32 cellular contexts compared by ENCODE assay signal in the genomic region with DNA sequence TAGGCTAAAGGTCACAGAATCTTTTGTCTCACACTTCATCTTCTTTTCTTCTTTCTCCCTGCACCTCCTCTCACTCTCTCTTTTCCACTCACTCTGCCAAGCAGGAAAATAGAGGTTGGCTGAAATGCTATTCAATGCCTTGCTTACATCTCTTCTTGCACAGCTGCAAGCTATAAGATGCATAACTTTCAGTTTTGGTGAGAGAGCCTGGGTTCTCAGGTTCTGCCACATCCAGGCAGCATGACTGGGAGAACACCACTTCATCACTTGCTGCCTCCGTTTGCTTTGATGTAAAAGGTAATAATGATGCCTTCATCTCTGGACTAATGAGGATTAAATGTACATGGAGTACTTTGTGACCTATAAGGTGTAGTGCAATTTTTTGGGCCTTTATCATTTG.
"Had no signal": no experiment of that assay in that cellular context is flagged by ENCODE, and none has a peak within 500 bp of the region (broad histone marks: within the 10 kb centered on the region; RNA-seq: fewer than 3 reads in every experiment).

No MANE protein-coding gene starts in this region.

- H3K27me3 Mint-ChIP-seq: activated CD4-positive, alpha-beta T cell treated with anti-CD3 and anti-CD28 coated beads, Interleukin-2, amount 10 ng/mL, durations not matched to agents 24 days and 14 days; activated naive CD8-positive, alpha-beta T cell treated with anti-CD3 and anti-CD28 coated beads, Interleukin-2, amount 10 ng/mL, durations not matched to agents 7 days and 5 days had no signal

- H3K4me1 ChIP-seq: breast epithelium had no signal

- H3K27me3 ChIP-seq: body of pancreas, brain microvascular endothelial cell, breast epithelium had no signal

- H3K27ac Mint-ChIP-seq: activated B cell treated with CpG ODN at 0.5 μM for 24 hours; activated CD4-positive, alpha-beta memory T cell treated with anti-CD3 and anti-CD28 coated beads for 36 hours; activated CD4-positive, alpha-beta T cell treated with anti-CD3 and anti-CD28 coated beads, Interleukin-2, amount 10 ng/mL, durations not matched to agents 24 days and 14 days; activated CD8-positive, alpha-beta T cell treated with anti-CD3 and anti-CD28 coated beads for 36 hours; activated naive CD4-positive, alpha-beta T cell treated with anti-CD3 and anti-CD28 coated beads, Interleukin-2, amount 10 ng/mL, durations not matched to agents 7 days and 5 days; activated naive CD4-positive, alpha-beta T cell treated with anti-CD3 and anti-CD28 coated beads, Interleukin-2, amount 50 U/mL, for 24 hours; activated naive CD8-positive, alpha-beta T cell; activated naive CD8-positive, alpha-beta T cell treated with anti-CD3 and anti-CD28 coated beads, Interleukin-2, amount 10 ng/mL, durations not matched to agents 7 days and 5 days; activated naive CD8-positive, alpha-beta T cell treated with anti-CD3 and anti-CD28 coated beads, Interleukin-2, amount 50 U/mL, for 24 hours; activated T-cell treated with anti-CD3 and anti-CD28 coated beads, Interleukin-2, amount 50 U/mL, for 24 hours; activated T-helper 2 cell treated with anti-CD3 and anti-CD28 coated beads, Interferon-gamma antibody, Interleukin-2, Interleukin-4, amounts not matched to agents 10 μg/mL and 5 μg/mL and 100 μg/mL, durations not matched to agents 14 hours and 24 hours and 36 hours; T-helper 1 cell treated with Interleukin-12 subunit alpha and Interleukin-12 subunit beta and Interleukin-4 antibody, amounts not matched to agents 30 μg/mL and 1 μg/mL, for 36 hours; T-helper 2 cell treated with Interferon-gamma antibody and Interleukin-4, amounts not matched to agents 5 μg/mL and 100 μg/mL, for 36 hours had no signal

- H3K27ac ChIP-seq: body of pancreas, brain microvascular endothelial cell, breast epithelium, VCaP had no signal

- H3K36me3 ChIP-seq: brain microvascular endothelial cell, breast epithelium had no signal

- H3K36me3 Mint-ChIP-seq: activated CD4-positive, alpha-beta memory T cell treated with anti-CD3 and anti-CD28 coated beads for 36 hours; activated naive CD4-positive, alpha-beta T cell treated with anti-CD3 and anti-CD28 coated beads, Interleukin-2, amount 10 ng/mL, durations not matched to agents 7 days and 5 days; activated naive CD4-positive, alpha-beta T cell treated with anti-CD3 and anti-CD28 coated beads, Interleukin-2, amount 50 U/mL, for 24 hours; activated naive CD8-positive, alpha-beta T cell; activated naive CD8-positive, alpha-beta T cell treated with anti-CD3 and anti-CD28 coated beads, Interleukin-2, amount 10 ng/mL, durations not matched to agents 7 days and 5 days had no signal

- ATAC-seq: activated CD8-positive, alpha-beta T cell treated with anti-CD3 and anti-CD28 coated beads for 36 hours; activated naive CD8-positive, alpha-beta T cell treated with anti-CD3 and anti-CD28 coated beads, Interleukin-2, amount 50 U/mL, for 24 hours; body of pancreas had no signal

- H3K4me1 Mint-ChIP-seq: activated B cell treated with CpG ODN at 0.5 μM for 24 hours; activated CD4-positive, alpha-beta T cell treated with anti-CD3 and anti-CD28 coated beads, Interleukin-2, amount 10 ng/mL, durations not matched to agents 24 days and 14 days; activated naive CD4-positive, alpha-beta T cell treated with anti-CD3 and anti-CD28 coated beads, Interleukin-2, amount 10 ng/mL, durations not matched to agents 7 days and 5 days; activated naive CD4-positive, alpha-beta T cell treated with anti-CD3 and anti-CD28 coated beads, Interleukin-2, amount 50 U/mL, for 24 hours; activated naive CD8-positive, alpha-beta T cell treated with anti-CD3 and anti-CD28 coated beads, Interleukin-2, amount 10 ng/mL, durations not matched to agents 7 days and 5 days; activated naive CD8-positive, alpha-beta T cell treated with anti-CD3 and anti-CD28 coated beads, Interleukin-2, amount 50 U/mL, for 24 hours had no signal

- H3K4me3 Mint-ChIP-seq: activated B cell treated with CpG ODN at 0.5 μM for 24 hours; activated CD4-positive, alpha-beta memory T cell treated with anti-CD3 and anti-CD28 coated beads for 36 hours; activated CD4-positive, alpha-beta T cell treated with anti-CD3 and anti-CD28 coated beads, Interleukin-2, amount 10 ng/mL, durations not matched to agents 24 days and 14 days; activated CD8-positive, alpha-beta T cell treated with anti-CD3 and anti-CD28 coated beads for 36 hours; activated naive CD4-positive, alpha-beta T cell treated with anti-CD3 and anti-CD28 coated beads, Interleukin-2, amount 10 ng/mL, durations not matched to agents 7 days and 5 days; activated naive CD4-positive, alpha-beta T cell treated with anti-CD3 and anti-CD28 coated beads, Interleukin-2, amount 50 U/mL, for 24 hours; activated naive CD8-positive, alpha-beta T cell; activated naive CD8-positive, alpha-beta T cell treated with anti-CD3 and anti-CD28 coated beads, Interleukin-2, amount 10 ng/mL, durations not matched to agents 7 days and 5 days; activated naive CD8-positive, alpha-beta T cell treated with anti-CD3 and anti-CD28 coated beads, Interleukin-2, amount 50 U/mL, for 24 hours; activated T-cell treated with anti-CD3 and anti-CD28 coated beads, Interleukin-2, amount 50 U/mL, for 24 hours; T-helper 1 cell treated with Interleukin-12 subunit alpha and Interleukin-12 subunit beta and Interleukin-4 antibody, amounts not matched to agents 30 μg/mL and 1 μg/mL, for 36 hours; T-helper 2 cell treated with Interferon-gamma antibody and Interleukin-4, amounts not matched to agents 5 μg/mL and 100 μg/mL, for 36 hours had no signal

- H3K4me3 ChIP-seq: body of pancreas, breast epithelium had no signal

- H3K9me3 Mint-ChIP-seq: activated B cell treated with CpG ODN at 0.5 μM for 24 hours; activated CD4-positive, alpha-beta memory T cell treated with anti-CD3 and anti-CD28 coated beads for 36 hours; activated CD4-positive, alpha-beta T cell treated with anti-CD3 and anti-CD28 coated beads, Interleukin-2, amount 10 ng/mL, durations not matched to agents 24 days and 14 days; activated CD8-positive, alpha-beta T cell treated with anti-CD3 and anti-CD28 coated beads for 36 hours; activated naive CD4-positive, alpha-beta T cell treated with anti-CD3 and anti-CD28 coated beads, Interleukin-2, amount 10 ng/mL, durations not matched to agents 7 days and 5 days; activated naive CD4-positive, alpha-beta T cell treated with anti-CD3 and anti-CD28 coated beads, Interleukin-2, amount 50 U/mL, for 24 hours; activated naive CD8-positive, alpha-beta T cell treated with anti-CD3 and anti-CD28 coated beads, Interleukin-2, amount 10 ng/mL, durations not matched to agents 7 days and 5 days; activated T-cell treated with anti-CD3 and anti-CD28 coated beads, Interleukin-2, amount 50 U/mL, for 24 hours; activated T-helper 2 cell treated with anti-CD3 and anti-CD28 coated beads, Interferon-gamma antibody, Interleukin-2, Interleukin-4, amounts not matched to agents 10 μg/mL and 5 μg/mL and 100 μg/mL, durations not matched to agents 14 hours and 24 hours and 36 hours; T-helper 1 cell treated with Interleukin-12 subunit alpha and Interleukin-12 subunit beta and Interleukin-4 antibody, amounts not matched to agents 30 μg/mL and 1 μg/mL, for 36 hours; T-helper 2 cell treated with Interferon-gamma antibody and Interleukin-4, amounts not matched to agents 5 μg/mL and 100 μg/mL, for 36 hours had no signal

- H3K9me3 ChIP-seq: body of pancreas, breast epithelium had no signal

- DNase-seq: activated B cell treated with CpG ODN at 0.5 μM for 24 hours; activated CD4-positive, alpha-beta memory T cell treated with anti-CD3 and anti-CD28 coated beads for 36 hours; activated CD4-positive, alpha-beta T cell treated with anti-CD3 and anti-CD28 coated beads for 4 hours; activated CD4-positive, alpha-beta T cell treated with anti-CD3 and anti-CD28 coated beads, Interleukin-2, amount 10 ng/mL, durations not matched to agents 24 days and 14 days; activated CD4-positive, alpha-beta T cell treated with anti-CD3 and anti-CD28 coated beads, Interleukin-2, amount 50 U/mL, for 1 hour; activated CD4-positive, alpha-beta T cell treated with anti-CD3 and anti-CD28 coated beads, Interleukin-2, amount 50 U/mL, for 4 hours; activated CD4-positive, CD25-positive, alpha-beta regulatory T cell treated with anti-CD3 and anti-CD28 coated beads, Interleukin-2, amount 50 U/mL, for 72 hours; activated CD8-positive, alpha-beta memory T cell treated with anti-CD3 and anti-CD28 coated beads, Interleukin-2, amount 50 U/mL, for 4 hours; activated CD8-positive, alpha-beta T cell treated with anti-CD3 and anti-CD28 coated beads for 36 hours; activated effector memory CD4-positive, alpha-beta T cell treated with Interleukin-2 at 50 U/mL for 16 hours; activated gamma-delta T cell; activated naive CD4-positive, alpha-beta T cell treated with anti-CD3 and anti-CD28 coated beads, Interleukin-2, amount 10 ng/mL, durations not matched to agents 7 days and 5 days; activated naive CD4-positive, alpha-beta T cell treated with Interleukin-2 at 50 U/mL for 16 hours; activated naive CD8-positive, alpha-beta T cell treated with anti-CD3 and anti-CD28 coated beads, Interleukin-2, amount 10 ng/mL, durations not matched to agents 7 days and 5 days; activated naive CD8-positive, alpha-beta T cell treated with anti-CD3 and anti-CD28 coated beads, Interleukin-2, amount 50 U/mL, for 24 hours; activated T-cell treated with anti-CD3 and anti-CD28 coated beads, Interleukin-2, amount 50 U/mL, for 24 hours; activated T-cell treated with anti-CD3 and anti-CD28 coated beads, Interleukin-2, amount 50 U/mL, for 48 hours; amygdala; anterior cingulate cortex; body of pancreas; brain microvascular endothelial cell; central memory CD4-positive, alpha-beta T cell; T-helper 1 cell; T-helper 2 cell; T-helper 9 cell had no signal
